1 cellular context compared by ENCODE assay signal in genomic region chr16:26857371-26857770, GRCh38.
TF ChIP-seq lines count a peak whose summit lies in the region.

No MANE protein-coding gene starts in this region.

TF ChIP-seq in H1, 55 proteins besides CTCF, POLR2A, EP300 and RAD21 (continued from another document):
- TF ChIP-seq, protein P1, sequence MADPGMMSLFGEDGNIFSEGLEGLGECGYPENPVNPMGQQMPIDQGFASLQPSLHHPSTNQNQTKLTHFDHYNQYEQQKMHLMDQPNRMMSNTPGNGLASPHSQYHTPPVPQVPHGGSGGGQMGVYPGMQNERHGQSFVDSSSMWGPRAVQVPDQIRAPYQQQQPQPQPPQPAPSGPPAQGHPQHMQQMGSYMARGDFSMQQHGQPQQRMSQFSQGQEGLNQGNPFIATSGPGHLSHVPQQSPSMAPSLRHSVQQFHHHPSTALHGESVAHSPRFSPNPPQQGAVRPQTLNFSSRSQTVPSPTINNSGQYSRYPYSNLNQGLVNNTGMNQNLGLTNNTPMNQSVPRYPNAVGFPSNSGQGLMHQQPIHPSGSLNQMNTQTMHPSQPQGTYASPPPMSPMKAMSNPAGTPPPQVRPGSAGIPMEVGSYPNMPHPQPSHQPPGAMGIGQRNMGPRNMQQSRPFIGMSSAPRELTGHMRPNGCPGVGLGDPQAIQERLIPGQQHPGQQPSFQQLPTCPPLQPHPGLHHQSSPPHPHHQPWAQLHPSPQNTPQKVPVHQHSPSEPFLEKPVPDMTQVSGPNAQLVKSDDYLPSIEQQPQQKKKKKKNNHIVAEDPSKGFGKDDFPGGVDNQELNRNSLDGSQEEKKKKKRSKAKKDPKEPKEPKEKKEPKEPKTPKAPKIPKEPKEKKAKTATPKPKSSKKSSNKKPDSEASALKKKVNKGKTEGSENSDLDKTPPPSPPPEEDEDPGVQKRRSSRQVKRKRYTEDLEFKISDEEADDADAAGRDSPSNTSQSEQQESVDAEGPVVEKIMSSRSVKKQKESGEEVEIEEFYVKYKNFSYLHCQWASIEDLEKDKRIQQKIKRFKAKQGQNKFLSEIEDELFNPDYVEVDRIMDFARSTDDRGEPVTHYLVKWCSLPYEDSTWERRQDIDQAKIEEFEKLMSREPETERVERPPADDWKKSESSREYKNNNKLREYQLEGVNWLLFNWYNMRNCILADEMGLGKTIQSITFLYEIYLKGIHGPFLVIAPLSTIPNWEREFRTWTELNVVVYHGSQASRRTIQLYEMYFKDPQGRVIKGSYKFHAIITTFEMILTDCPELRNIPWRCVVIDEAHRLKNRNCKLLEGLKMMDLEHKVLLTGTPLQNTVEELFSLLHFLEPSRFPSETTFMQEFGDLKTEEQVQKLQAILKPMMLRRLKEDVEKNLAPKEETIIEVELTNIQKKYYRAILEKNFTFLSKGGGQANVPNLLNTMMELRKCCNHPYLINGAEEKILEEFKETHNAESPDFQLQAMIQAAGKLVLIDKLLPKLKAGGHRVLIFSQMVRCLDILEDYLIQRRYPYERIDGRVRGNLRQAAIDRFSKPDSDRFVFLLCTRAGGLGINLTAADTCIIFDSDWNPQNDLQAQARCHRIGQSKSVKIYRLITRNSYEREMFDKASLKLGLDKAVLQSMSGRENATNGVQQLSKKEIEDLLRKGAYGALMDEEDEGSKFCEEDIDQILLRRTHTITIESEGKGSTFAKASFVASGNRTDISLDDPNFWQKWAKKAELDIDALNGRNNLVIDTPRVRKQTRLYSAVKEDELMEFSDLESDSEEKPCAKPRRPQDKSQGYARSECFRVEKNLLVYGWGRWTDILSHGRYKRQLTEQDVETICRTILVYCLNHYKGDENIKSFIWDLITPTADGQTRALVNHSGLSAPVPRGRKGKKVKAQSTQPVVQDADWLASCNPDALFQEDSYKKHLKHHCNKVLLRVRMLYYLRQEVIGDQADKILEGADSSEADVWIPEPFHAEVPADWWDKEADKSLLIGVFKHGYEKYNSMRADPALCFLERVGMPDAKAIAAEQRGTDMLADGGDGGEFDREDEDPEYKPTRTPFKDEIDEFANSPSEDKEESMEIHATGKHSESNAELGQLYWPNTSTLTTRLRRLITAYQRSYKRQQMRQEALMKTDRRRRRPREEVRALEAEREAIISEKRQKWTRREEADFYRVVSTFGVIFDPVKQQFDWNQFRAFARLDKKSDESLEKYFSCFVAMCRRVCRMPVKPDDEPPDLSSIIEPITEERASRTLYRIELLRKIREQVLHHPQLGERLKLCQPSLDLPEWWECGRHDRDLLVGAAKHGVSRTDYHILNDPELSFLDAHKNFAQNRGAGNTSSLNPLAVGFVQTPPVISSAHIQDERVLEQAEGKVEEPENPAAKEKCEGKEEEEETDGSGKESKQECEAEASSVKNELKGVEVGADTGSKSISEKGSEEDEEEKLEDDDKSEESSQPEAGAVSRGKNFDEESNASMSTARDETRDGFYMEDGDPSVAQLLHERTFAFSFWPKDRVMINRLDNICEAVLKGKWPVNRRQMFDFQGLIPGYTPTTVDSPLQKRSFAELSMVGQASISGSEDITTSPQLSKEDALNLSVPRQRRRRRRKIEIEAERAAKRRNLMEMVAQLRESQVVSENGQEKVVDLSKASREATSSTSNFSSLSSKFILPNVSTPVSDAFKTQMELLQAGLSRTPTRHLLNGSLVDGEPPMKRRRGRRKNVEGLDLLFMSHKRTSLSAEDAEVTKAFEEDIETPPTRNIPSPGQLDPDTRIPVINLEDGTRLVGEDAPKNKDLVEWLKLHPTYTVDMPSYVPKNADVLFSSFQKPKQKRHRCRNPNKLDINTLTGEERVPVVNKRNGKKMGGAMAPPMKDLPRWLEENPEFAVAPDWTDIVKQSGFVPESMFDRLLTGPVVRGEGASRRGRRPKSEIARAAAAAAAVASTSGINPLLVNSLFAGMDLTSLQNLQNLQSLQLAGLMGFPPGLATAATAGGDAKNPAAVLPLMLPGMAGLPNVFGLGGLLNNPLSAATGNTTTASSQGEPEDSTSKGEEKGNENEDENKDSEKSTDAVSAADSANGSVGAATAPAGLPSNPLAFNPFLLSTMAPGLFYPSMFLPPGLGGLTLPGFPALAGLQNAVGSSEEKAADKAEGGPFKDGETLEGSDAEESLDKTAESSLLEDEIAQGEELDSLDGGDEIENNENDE (IDR thresholded peaks at IDR 0.05; ENCODE audit: insufficient replicate concordance, low read length): no peak
- TF ChIP-seq SP1 (IDR thresholded peaks at IDR 0.05; ENCODE audit: low read depth, low read length) (no peak), ASH2L (IDR thresholded peaks at IDR 0.05; ENCODE audit: low read length) (no peak), TBP (IDR thresholded peaks at IDR 0.05; ENCODE audit: low read depth, low read length) (no peak), JUN (IDR thresholded peaks at IDR 0.05; ENCODE audit: low read depth, low read length) (no peak), POU5F1 (IDR thresholded peaks at IDR 0.05; ENCODE audit: low read depth, low read length) (no peak)
